In the genomic region with DNA sequence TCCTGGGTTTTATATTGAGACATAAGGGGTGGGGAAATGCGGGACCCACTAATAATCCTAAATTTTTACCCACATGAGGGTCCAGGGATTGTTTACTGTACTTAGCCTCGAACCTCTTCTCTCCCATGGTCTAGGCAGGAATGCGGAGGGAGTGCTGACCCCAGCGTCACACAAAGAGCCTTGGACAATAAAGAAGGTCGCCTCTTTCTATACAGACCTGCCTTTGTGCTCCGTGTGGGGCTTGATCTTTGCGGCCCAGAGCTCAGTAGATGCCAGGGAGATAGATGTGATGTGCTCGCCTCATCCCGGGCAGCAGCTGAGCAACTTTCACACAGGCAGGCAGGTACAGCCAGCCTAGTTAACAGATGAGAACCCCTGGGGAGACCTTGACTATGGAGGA, we compare ENCODE assay signal across 23 cellular contexts.
DNase-seq lines count a peak whose midpoint lies in the region; ATAC-seq and TF ChIP-seq lines count a peak whose summit lies in the region.
"Had no signal": no experiment of that assay in that cellular context is flagged by ENCODE, and none has a peak within 500 bp of the region (broad histone marks: within the 10 kb centered on the region; RNA-seq: fewer than 3 reads in every experiment).

No MANE protein-coding gene starts in this region.

- no peak overlapping the region for H2BK15ac ChIP-seq in H9 (ENCODE audit: low read depth, low read length)

- H3K4me1 Mint-ChIP-seq in H9 = peaks cover 28 to 30% of the 10 kb centered on the region in 2 experiments
- no peaks in the 10 kb centered on the region for H3K4me1 Mint-ChIP-seq in endothelial cell (ENCODE audit: unreplicated experiment)

- H3K23ac ChIP-seq in H9 (ENCODE audit: insufficient read length, low read depth, low read length) = no peak overlapping the region

- DNase-seq in H9 = no peak
- peak; percentile 18 for DNase-seq in left kidney (ENCODE audit: low read depth, low spot score)
- peak in 2 of 49 donors; percentile 17 to 23 for DNase-seq in substantia nigra (lab: John Stamatoyannopoulos, UW)
- no peak for DNase-seq in NCI-H146 treated with DMSO at 0.1 percent for 48 hours (lab: John Stamatoyannopoulos, UW; ENCODE audit: unreplicated experiment)
- DNase-seq in DMS79 (lab: John Stamatoyannopoulos, UW) = no peak
- no peak for DNase-seq in endothelial cell (ENCODE audit: low spot score)
- no peak for DNase-seq in PC-3
- DNase-seq: AML-193; CD4-positive, alpha-beta T cell; KBM-7; MV-4-11; NCI-H1105; NCI-H1436 treated with DMSO at 0.1 percent for 48 hours; NCI-H1930; NCI-H446; NCI-H526; NCI-H82; NK-92 treated with Interleukin-12 subunit alpha and Interleukin-12 subunit beta, amount 100 ng/mL, for 24 hours; SHP77 treated with DMSO at 0.1 percent for 48 hours had no signal

- no peaks in the 10 kb centered on the region for H3F3A ChIP-seq in PC-3 (ENCODE audit: low read length, unreplicated experiment)

- H3K36me3 ChIP-seq in ectodermal cell (ENCODE audit: control insufficient read depth, insufficient read depth, low read length) = no peaks in the 10 kb centered on the region
- H3K36me3 ChIP-seq in PC-3 (ENCODE audit: low read depth, low read length) = no peaks in the 10 kb centered on the region
- H3K36me3 ChIP-seq: BLaER1 treated with 17β-estradiol and CSF1 and Interleukin-3, amounts not matched to agents 10 nM and 100 nM had no signal

- H3K27ac Mint-ChIP-seq in H9 (peak overlapping the region in 2 of 3 experiments; percentile 25 to 44; a peak in 1 of 7 replicates), endothelial cell (ENCODE audit: unreplicated experiment) (no peak overlapping the region)
- H3K27ac Mint-ChIP-seq: CD4-positive, alpha-beta T cell had no signal

- CTCF ChIA-PET in PC-3 (lab: Charles Lee) = no interaction called here

- ATAC-seq in PC-3 = no peak
- ATAC-seq: A549 had no signal

- H3K4ac ChIP-seq in H9 (ENCODE audit: low read depth, low read length) = no peak overlapping the region

- H3K9me3 Mint-ChIP-seq in H9 (no peaks in the 10 kb centered on the region), endothelial cell (ENCODE audit: unreplicated experiment) (no peaks in the 10 kb centered on the region)
- H3K9me3 Mint-ChIP-seq: CD4-positive, alpha-beta T cell had no signal

- no peaks in the 10 kb centered on the region for H4K20me1 ChIP-seq in H9 (ENCODE audit: control insufficient read depth, insufficient read depth, insufficient read length)
- no peaks in the 10 kb centered on the region for H4K20me1 ChIP-seq in PC-3 (ENCODE audit: low read length)
- H4K20me1 ChIP-seq: BLaER1 treated with 17β-estradiol and CSF1 and Interleukin-3, amounts not matched to agents 10 nM and 100 nM had no signal

- H2AK5ac ChIP-seq in H9 (ENCODE audit: insufficient read length, low read length) = no peak overlapping the region

- no peak overlapping the region for H3K4me2 ChIP-seq in H9 (ENCODE audit: insufficient read depth, insufficient read length, low read length)
- H3K4me2 ChIP-seq in PC-3 (ENCODE audit: low read length) = no peak overlapping the region
- H3K4me2 ChIP-seq: A549; BLaER1 treated with 17β-estradiol and CSF1 and Interleukin-3, amounts not matched to agents 10 nM and 100 nM had no signal

- no peak overlapping the region for H2BK12ac ChIP-seq in H9 (ENCODE audit: insufficient read length, low read depth, low read length)

- BruUV-seq in PC-3 (replicated peaks; lab: Mats Ljungman, UMichigan) = no TSS peak

- H2AFZ ChIP-seq in H9 (ENCODE audit: low read length) = no peak overlapping the region
- H2AFZ ChIP-seq in PC-3 (ENCODE audit: low read length) = no peak overlapping the region

- no peak for TF ChIP-seq CTCF in H9 (conservative IDR thresholded peaks at IDR 0.05)
- no peak for TF ChIP-seq CTCF in endothelial cell (IDR thresholded peaks at IDR 0.05; ENCODE audit: unreplicated experiment)
- TF ChIP-seq CTCF in PC-3 (conservative IDR thresholded peaks at IDR 0.05; ENCODE audit: low read depth, low read length) = no peak

- H4K5ac ChIP-seq in H9 (ENCODE audit: insufficient read length, low read depth, low read length) = no peak overlapping the region

- no peaks in the 10 kb centered on the region for H3K9me2 ChIP-seq in PC-3 (replicated peaks; ENCODE audit: low read length)

- no CpG with 5 or more reads among the region's 9 CpGs for WGBS in H9 (ENCODE audit: extremely low coverage, insufficient read length, low lambda C conversion rate)
- WGBS in ectodermal cell, 2 experiments = 24 to 28% methylated on average over 9 of the region's 9 CpGs

- intact Hi-C loops in PC-3 (cut with micrococcal nuclease) = no loop called here

- H3T11ph ChIP-seq in H9 (ENCODE audit: low read length) = no peak overlapping the region

- H3K56ac ChIP-seq in H9 (ENCODE audit: insufficient read length, low read depth, low read length) = no peak overlapping the region

- no peak overlapping the region for H2BK5ac ChIP-seq in H9 (ENCODE audit: insufficient read length, low read length)

- POLR2A ChIA-PET in PC-3 (lab: Charles Lee; ENCODE audit: unreplicated experiment) = no interaction called here

- H3K4me3 Mint-ChIP-seq in H9 = no peak overlapping the region
- no peak overlapping the region for H3K4me3 Mint-ChIP-seq in endothelial cell (ENCODE audit: unreplicated experiment)
- H3K4me3 Mint-ChIP-seq: CD4-positive, alpha-beta T cell had no signal

- H3K79me1 ChIP-seq in H9 (ENCODE audit: insufficient read depth, low read depth, low read length, poor library complexity, severe bottlenecking) = no peaks in the 10 kb centered on the region

- no peak overlapping the region for H3K14ac ChIP-seq in H9 (ENCODE audit: insufficient read depth, low read length)

- no peak overlapping the region for H3K27ac ChIP-seq in H9 (ENCODE audit: insufficient read length, low read depth, low read length)
- H3K27ac ChIP-seq in ectodermal cell (ENCODE audit: insufficient read depth, low read depth, low read length, poor library complexity, severe bottlenecking) = peak overlapping the region; percentile 80
- peak overlapping the region; percentile 32 for H3K27ac ChIP-seq in substantia nigra (ENCODE audit: low read depth, low read length, poor library complexity, severe bottlenecking)
- H3K27ac ChIP-seq in PC-3 (ENCODE audit: low read length) = no peak overlapping the region
- H3K27ac ChIP-seq: A549, RWPE1 had no signal

- no peak overlapping the region for H2BK20ac ChIP-seq in H9 (ENCODE audit: low read depth, low read length, poor library complexity, severe bottlenecking)

- H3K27me3 Mint-ChIP-seq in H9 (ENCODE audit: low read depth) = no peaks in the 10 kb centered on the region
- peaks cover 2% of the 10 kb centered on the region for H3K27me3 Mint-ChIP-seq in endothelial cell (ENCODE audit: unreplicated experiment)
- H3K27me3 Mint-ChIP-seq: CD4-positive, alpha-beta T cell had no signal

- H3K9ac ChIP-seq in H9 (ENCODE audit: extremely low read depth, insufficient read length, low read length) (no peak overlapping the region), PC-3 (ENCODE audit: low read length) (no peak overlapping the region)
- H3K9ac ChIP-seq: BLaER1 treated with 17β-estradiol and CSF1 and Interleukin-3, amounts not matched to agents 10 nM and 100 nM had no signal

- H4K8ac ChIP-seq in H9 (replicated peaks; ENCODE audit: insufficient read length, low read depth, low read length) = no peak overlapping the region

- H3K27me3 ChIP-seq in H9 (ENCODE audit: insufficient read depth, low read length) (no peaks in the 10 kb centered on the region; the same call in 1 of the 2 replicates), ectodermal cell (ENCODE audit: control insufficient read depth, insufficient read depth, low read length, poor library complexity, severe bottlenecking) (peaks cover 3% of the 10 kb centered on the region), PC-3 (ENCODE audit: low read length) (no peaks in the 10 kb centered on the region)
- H3K27me3 ChIP-seq: BLaER1 treated with 17β-estradiol and CSF1 and Interleukin-3, amounts not matched to agents 10 nM and 100 nM had no signal

- H3K4me1 ChIP-seq in H9 (ENCODE audit: insufficient read depth, low read length) = peaks cover 6% of the 10 kb centered on the region; the same call in 1 of the 2 replicates
- peaks cover 15% of the 10 kb centered on the region for H3K4me1 ChIP-seq in ectodermal cell (ENCODE audit: control insufficient read depth, insufficient read depth, low read length)
- H3K4me1 ChIP-seq in PC-3 (ENCODE audit: insufficient read depth, low read length) = no peaks in the 10 kb centered on the region
- H3K4me1 ChIP-seq: A549 had no signal

- H3K36me3 Mint-ChIP-seq in H9 (ENCODE audit: insufficient read depth in 1 of 3, low read depth in 3 of 3) (no peaks in the 10 kb centered on the region), endothelial cell (ENCODE audit: low read depth, unreplicated experiment) (no peaks in the 10 kb centered on the region)

- H3K9me3 ChIP-seq in H9 (ENCODE audit: control insufficient read depth, low read depth, low read length) (no peaks in the 10 kb centered on the region), ectodermal cell (ENCODE audit: control insufficient read depth, low read length) (no peaks in the 10 kb centered on the region), PC-3 (ENCODE audit: low read length) (no peaks in the 10 kb centered on the region)
- H3K9me3 ChIP-seq: A549 had no signal

- H3K79me2 ChIP-seq in H9 (ENCODE audit: insufficient read depth, low read length) = no peaks in the 10 kb centered on the region
- H3K79me2 ChIP-seq in PC-3 (ENCODE audit: low read length) = no peaks in the 10 kb centered on the region

- H3K18ac ChIP-seq in H9 (ENCODE audit: insufficient read length, low read depth, low read length) = no peak overlapping the region

- H3K23me2 ChIP-seq in H9 (ENCODE audit: insufficient read length, low read depth, low read length, poor library complexity, severe bottlenecking) = no peaks in the 10 kb centered on the region

- H3K4me3 ChIP-seq in ectodermal cell (ENCODE audit: insufficient read depth, low read depth, low read length) (no peak overlapping the region), PC-3 (ENCODE audit: low read length) (no peak overlapping the region)
- H3K4me3 ChIP-seq: A549; BLaER1 treated with 17β-estradiol and CSF1 and Interleukin-3, amounts not matched to agents 10 nM and 100 nM had no signal

- H2BK120ac ChIP-seq in H9 (ENCODE audit: low read depth, low read length, poor library complexity, severe bottlenecking) = no peak overlapping the region

- no peak overlapping the region for H4K91ac ChIP-seq in H9 (ENCODE audit: insufficient read length, low read depth, low read length)

Comparison
In these comparisons a context has a peak if more than half of its experiments do, and no peak if none do; other contexts are left out.
1. H3K27ac ChIP-seq: peak in ectodermal cell (single experiment) and substantia nigra (single experiment); none in H9 (single experiment) and PC-3 (single experiment).